In genomic region chr6:165025040-165025439, GRCh38 we compare ENCODE assay signal across 6 cellular contexts.
"Had no signal": no experiment of that assay in that cellular context is flagged by ENCODE, and none has a peak within 500 bp of the region (broad histone marks: within the 10 kb centered on the region; RNA-seq: fewer than 3 reads in every experiment).

No MANE protein-coding gene starts in this region.

- H3K27ac ChIP-seq: HL-60 had no signal

- DNase-seq: IMR-90, KBM-7, KG1 had no signal

- FAIRE-seq: HTR-8/SVneo, K562 had no signal

- H3K4me3 ChIP-seq: K562 had no signal

- ATAC-seq: K562 had no signal
